ENCODE assay signal across 9 cellular contexts in the genomic region with DNA sequence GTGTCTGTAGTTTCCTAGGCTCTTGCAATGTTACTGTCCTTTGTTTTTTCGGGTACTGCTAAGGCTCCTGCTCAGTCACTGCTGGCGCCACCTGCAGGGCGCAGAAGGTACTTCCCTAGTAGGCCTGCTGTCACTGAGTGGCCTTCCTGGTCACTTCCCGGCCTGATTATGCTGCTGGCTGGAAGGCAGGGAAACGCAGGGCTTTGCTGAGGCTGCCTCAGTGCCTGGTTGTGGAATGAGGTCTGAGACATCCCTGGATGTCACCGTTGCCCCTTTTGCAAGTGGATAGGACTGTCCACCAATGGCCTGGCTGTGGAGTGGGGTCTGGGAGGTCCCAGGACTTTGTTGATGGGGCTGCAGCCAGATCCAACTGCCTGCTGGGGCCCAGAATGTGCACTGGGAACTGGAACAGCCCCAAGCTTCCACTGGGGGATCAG. TPM values are rescaled to one million over a fixed set of nuclear protein-coding genes. Genes with fewer than 3 reads are reported as not detected.
DNase-seq lines count a peak whose midpoint lies in the region; ATAC-seq, FAIRE-seq and TF ChIP-seq lines count a peak whose summit lies in the region.
"Had no signal": no experiment of that assay in that cellular context is flagged by ENCODE, and none has a peak within 500 bp of the region (broad histone marks: within the 10 kb centered on the region; RNA-seq: fewer than 3 reads in every experiment).

No MANE protein-coding gene starts in this region.

- H3K36me3 ChIP-seq in GM23338 (ENCODE audit: insufficient read depth): no peaks in the 10 kb centered on the region
- no peaks in the 10 kb centered on the region for H3K36me3 ChIP-seq in keratinocyte (ENCODE audit: control insufficient read depth in 2 of 2, extremely low read depth in 1 of 2, insufficient read depth in 2 of 2, low read length in 2 of 2)

- 0 out of 2 replicates have a peak overlapping the region, but pooled peaks have one; percentile 9 for H2AFZ ChIP-seq in GM23338
- peak overlapping the region; percentile 76 for H2AFZ ChIP-seq in keratinocyte (ENCODE audit: control insufficient read depth, low read length)

- no peak overlapping the region for H3K27ac ChIP-seq in GM23338 (ENCODE audit: low read depth)
- no peak overlapping the region for H3K27ac ChIP-seq in keratinocyte (ENCODE audit: control insufficient read depth, insufficient read depth, low read length)

- H3K4me1 Mint-ChIP-seq in GM23338: peaks cover 3% of the 10 kb centered on the region; the same call in 1 of the 3 replicates

- dilution Hi-C loops in keratinocyte (cut with MboI; ENCODE audit: extremely low pct_ligation_motif_present, low sequenced_read_pairs): no loop called here

- H3K4me1 ChIP-seq in GM23338 (ENCODE audit: insufficient read depth) (no peaks in the 10 kb centered on the region), keratinocyte (ENCODE audit: control insufficient read depth, extremely low read depth, insufficient read depth, low read length) (peaks cover 6% of the 10 kb centered on the region)

- H3K9ac ChIP-seq in keratinocyte (ENCODE audit: control insufficient read depth, extremely low read depth, insufficient read depth, low read length): no peak overlapping the region

- H3F3A ChIP-seq in GM23338 (replicated peaks; ENCODE audit: low read depth): no peaks in the 10 kb centered on the region

- H3K9me2 ChIP-seq in GM23338 (ENCODE audit: insufficient read depth): no peaks in the 10 kb centered on the region

- H3K27me3 ChIP-seq in GM23338 (ENCODE audit: insufficient read depth) (no peaks in the 10 kb centered on the region), keratinocyte (ENCODE audit: control insufficient read depth, extremely low read depth, insufficient read depth, low read length) (no peaks in the 10 kb centered on the region)

- no peaks in the 10 kb centered on the region for H3K9me1 ChIP-seq in keratinocyte (ENCODE audit: control insufficient read depth, extremely low read depth, insufficient read depth, low read length)

- no peaks in the 10 kb centered on the region for H3K36me3 Mint-ChIP-seq in GM23338 (ENCODE audit: low read depth)

- H3K4me2 ChIP-seq in GM23338 (no peak overlapping the region), keratinocyte (ENCODE audit: control insufficient read depth, extremely low read depth, insufficient read depth, low read depth, low read length) (no peak overlapping the region)

- no peaks in the 10 kb centered on the region for H3K9me3 Mint-ChIP-seq in GM23338

- H4K20me1 ChIP-seq in GM23338 (replicated peaks; ENCODE audit: insufficient read depth) (no peaks in the 10 kb centered on the region), keratinocyte (ENCODE audit: control insufficient read depth, extremely low read depth, insufficient read depth, low read length) (no peaks in the 10 kb centered on the region)

- no peak overlapping the region for H3K4me3 ChIP-seq in GM23338
- no peak overlapping the region for H3K4me3 ChIP-seq in astrocyte of the spinal cord (ENCODE audit: low read depth, low read length)
- H3K4me3 ChIP-seq in keratinocyte (ENCODE audit: control insufficient read depth in 2 of 3, extremely low read depth in 1 of 3, insufficient read depth in 2 of 3, low read depth in 1 of 3, low read length in 3 of 3): no peak overlapping the region

- no peak overlapping the region for H3K4me3 Mint-ChIP-seq in GM23338

- no peak overlapping the region for H3K27ac Mint-ChIP-seq in GM23338

- TF ChIP-seq CTCF in GM23338 (conservative IDR thresholded peaks at IDR 0.05; ENCODE audit: low read depth in 2 of 2) (peak; percentile 93 to 98), astrocyte of the spinal cord (IDR thresholded peaks at IDR 0.05; ENCODE audit: low read depth, low read length) (peak; percentile 93), keratinocyte (optimal IDR thresholded peaks at IDR 0.05 in 1 of 3, IDR thresholded peaks at IDR 0.05 in 1 of 3, conservative IDR thresholded peaks at IDR 0.05 in 1 of 3; ENCODE audit: extremely low read depth in 1 of 3, insufficient read depth in 2 of 3, low read length in 3 of 3) (peak; percentile 92 to 97 (median 96))

- H3K79me2 ChIP-seq in GM23338 (replicated peaks; ENCODE audit: insufficient read depth) (no peaks in the 10 kb centered on the region), keratinocyte (ENCODE audit: control insufficient read depth, insufficient read depth, low read length) (no peaks in the 10 kb centered on the region)

- H3K27me3 Mint-ChIP-seq in GM23338 (ENCODE audit: insufficient read depth, low read depth, poor library complexity): no peaks in the 10 kb centered on the region

- DNase-seq in DMS153 treated with DMSO at 0.1 percent for 48 hours (lab: John Stamatoyannopoulos, UW; ENCODE audit: unreplicated experiment) (peak; percentile 10), DMS153 (lab: John Stamatoyannopoulos, UW) (no peak), GM23338 (ENCODE audit: low spot score) (peak; percentile 91), KG1 (lab: John Stamatoyannopoulos, UW) (peak; percentile 3), SW480 (ENCODE audit: low spot score) (peak; percentile 52), astrocyte of the spinal cord (ENCODE audit: low read depth, low spot score) (peak; percentile 63), keratinocyte (ENCODE audit: low read depth, low spot score) (no peak)
- peak; percentile 40 to 50 for DNase-seq in stimulated activated CD8-positive, alpha-beta memory T cell treated with anti-CD3 and anti-CD28 coated beads, Interleukin-2, amount 100 ng/mL, for 48 hours (ENCODE audit: low read depth in 2 of 2)

- H3K9me3 ChIP-seq in keratinocyte (ENCODE audit: control insufficient read depth, low read depth, low read length): no peaks in the 10 kb centered on the region

- peak; percentile 84 for FAIRE-seq in keratinocyte (lab: Jason Lieb, UNC)
- FAIRE-seq: A204.1 had no signal

- ATAC-seq in GM23338: peak; percentile 99

- in situ Hi-C loops in astrocyte of the spinal cord (cut with HindIII; ENCODE audit: low sequenced_read_pairs): no loop called here

TF ChIP-seq in GM23338, 12 proteins besides CTCF, POLR2A, EP300 and RAD21 (continues in another document):
- TF ChIP-seq POLR2AphosphoS5 (IDR thresholded peaks at IDR 0.05; ENCODE audit: low read depth): no peak
- no peak for TF ChIP-seq ZNF331 (CRISPR knock-in tag; IDR thresholded peaks at IDR 0.05; ENCODE audit: low read depth)
- TF ChIP-seq STAT1 (IDR thresholded peaks at IDR 0.05; ENCODE audit: unreplicated experiment): no peak
- TF ChIP-seq NANOG (IDR thresholded peaks at IDR 0.05; ENCODE audit: borderline replicate concordance): no peak
- TF ChIP-seq ZNF114 (CRISPR knock-in tag; IDR thresholded peaks at IDR 0.05): no peak

RNA-seq across cellular contexts. Expression of gene DAW1, which starts 13.1 kb away (rescaled TPM):
- 0.47 and 2.0 TPM in 2 replicates for total RNA-seq in GM23338 (2014; rRNA removed; shearing (Covaris generic))
- polyA plus RNA-seq in GM23338 (2016; fragmentation: Nextera tagmentation; extraction: Ambion mirVana) (0.71 and 0.87 TPM in 2 replicates), keratinocyte (0.18 to 0.24 TPM (median 0.18 TPM) in 3 replicates)
- 0.26 TPM for polyA plus RNA-seq in keratinocyte (2011; ENCODE audit: low read depth)
- 0.05 and 0.19 TPM in 2 replicates for polyA plus RNA-seq in keratinocyte (2011; cell fraction: cytosol; rRNA removed)
- polyA plus RNA-seq in keratinocyte (2011; cell fraction: nucleus; rRNA removed): 0.13 and 0.19 TPM in 2 replicates
- 0.21 TPM in 1 of 2 replicates, not detected in the other for polyA plus RNA-seq in keratinocyte (2012; ENCODE audit: low replicate concordance)
- polyA minus RNA-seq in keratinocyte: 0.10 TPM in 1 of 3 replicates, not detected in the others
- not detected for polyA minus RNA-seq in keratinocyte (2011; cell fraction: cytosol; rRNA and poly(A)+ RNA removed)
- polyA minus RNA-seq in keratinocyte (2011; cell fraction: nucleus; rRNA and poly(A)+ RNA removed): 0.21 and 0.23 TPM in 2 replicates

Comparison
In these comparisons a context has a peak if more than half of its experiments do, and no peak if none do; other contexts are left out.
1. DNase-seq: peak in DMS153 treated with DMSO at 0.1 percent for 48 hours (single experiment), GM23338 (single experiment), KG1 (single experiment), SW480 (single experiment), astrocyte of the spinal cord (single experiment) and stimulated activated CD8-positive, alpha-beta memory T cell treated with anti-CD3 and anti-CD28 coated beads, Interleukin-2, amount 100 ng/mL, for 48 hours (2 of 2); none in DMS153 (single experiment) and keratinocyte (single experiment).
2. Peak in every context shown above with its lines, with median percentiles within 50 percentile points of each other: CTCF ChIP-seq.